22 cellular contexts compared by ENCODE assay signal in the genomic region with DNA sequence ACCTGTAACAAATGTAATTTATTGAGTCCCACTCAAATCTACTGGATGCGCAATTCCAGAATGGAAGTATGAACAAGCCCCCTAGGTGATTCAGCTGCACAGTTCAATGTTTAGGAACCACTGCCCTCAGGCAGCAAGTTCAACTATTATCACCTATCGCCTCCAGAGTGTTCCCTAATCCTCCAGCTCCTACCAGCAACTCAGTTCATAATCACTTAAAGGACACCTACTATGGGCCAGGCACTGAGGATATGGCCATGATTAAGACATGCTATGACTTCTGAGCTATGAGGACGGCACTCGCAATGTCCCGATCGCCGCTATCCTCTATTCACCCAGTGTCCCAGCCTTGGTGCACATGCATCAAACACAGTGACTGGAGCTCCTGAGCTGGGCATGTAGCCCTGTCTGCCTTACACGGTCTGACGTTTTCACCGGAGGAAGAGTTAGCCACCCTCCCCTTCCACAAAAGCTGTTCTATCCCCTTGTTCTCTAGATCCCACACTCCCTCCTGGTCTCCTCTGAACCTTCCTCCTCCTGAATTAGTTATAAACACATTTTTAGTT. TPM values are rescaled to one million over a fixed set of nuclear protein-coding genes. Genes with fewer than 3 reads are reported as not detected.
DNase-seq lines count a peak whose midpoint lies in the region; ATAC-seq and TF ChIP-seq lines count a peak whose summit lies in the region.
"Had no signal": no experiment of that assay in that cellular context is flagged by ENCODE, and none has a peak within 500 bp of the region (broad histone marks: within the 10 kb centered on the region; RNA-seq: fewer than 3 reads in every experiment).

No MANE protein-coding gene starts in this region.

- no peaks in the 10 kb centered on the region for H3K9me2 ChIP-seq in GM23338 (ENCODE audit: insufficient read depth)
- H3K9me2 ChIP-seq: SK-N-SH had no signal

- H4K91ac ChIP-seq in trophoblast cell (ENCODE audit: low read depth, low read length), result no peak overlapping the region

- H3K4me1 ChIP-seq in DND-41 (ENCODE audit: insufficient read depth, low read length), result no peaks in the 10 kb centered on the region
- peaks cover 38% of the 10 kb centered on the region for H3K4me1 ChIP-seq in GM23338 (ENCODE audit: insufficient read depth)
- peaks cover under 1 to 9% of the 10 kb centered on the region in 2 experiments for H3K4me1 ChIP-seq in trophoblast cell (ENCODE audit: control insufficient read depth in 1 of 2, insufficient read depth in 2 of 2, low read length in 2 of 2)
- peaks cover 0 to 66% (median 15%) of the 10 kb centered on the region in 3 donors for H3K4me1 ChIP-seq in esophagus squamous epithelium

- H3K14ac ChIP-seq in trophoblast cell (ENCODE audit: low read length), result no peak overlapping the region

- peaks cover 8% of the 10 kb centered on the region; the same call in 2 of the 3 replicates for H3K36me3 Mint-ChIP-seq in GM23338 (ENCODE audit: low read depth)
- H3K36me3 Mint-ChIP-seq in central memory CD8-positive, alpha-beta T cell (ENCODE audit: insufficient read depth), result peaks cover 8% of the 10 kb centered on the region

- H3K27ac ChIP-seq in DND-41 (ENCODE audit: low read length) (0 out of 2 replicates have a peak overlapping the region, but pooled peaks have one; percentile 12), GM23338 (ENCODE audit: low read depth) (no peak overlapping the region), trophoblast cell (ENCODE audit: low read depth, low read length) (no peak overlapping the region), esophagus squamous epithelium (no peak overlapping the region)
- H3K27ac ChIP-seq: KMS-11 had no signal

- H3K36me3 ChIP-seq in DND-41 (ENCODE audit: insufficient read depth, low read length) (peaks cover 10% of the 10 kb centered on the region; the same call in 1 of the 2 replicates), GM23338 (ENCODE audit: insufficient read depth) (no peaks in the 10 kb centered on the region), trophoblast cell (ENCODE audit: control insufficient read depth in 1 of 2, insufficient read depth in 2 of 2, low read length in 2 of 2) (peaks cover 0 to 4% of the 10 kb centered on the region in 2 experiments), esophagus squamous epithelium (peaks cover 0 to 4% (median 0%) of the 10 kb centered on the region in 3 donors)

- H3K27ac Mint-ChIP-seq in GM23338, result peak overlapping the region; percentile 13; the same call in 1 of the 2 replicates
- peak overlapping the region; percentile 73 for H3K27ac Mint-ChIP-seq in central memory CD8-positive, alpha-beta T cell (ENCODE audit: low read depth)
- H3K27ac Mint-ChIP-seq: HFFc6 had no signal

- H3K4me3 Mint-ChIP-seq in GM23338, result no peak overlapping the region
- no peak overlapping the region for H3K4me3 Mint-ChIP-seq in central memory CD8-positive, alpha-beta T cell
- H3K4me3 Mint-ChIP-seq: HFFc6 had no signal

- no peak for DNase-seq in DND-41
- DNase-seq in GM23338 (ENCODE audit: low spot score), result no peak
- DNase-seq in central memory CD8-positive, alpha-beta T cell (ENCODE audit: low spot score in 2 of 2), result no peak
- DNase-seq in trophoblast cell, result peak; percentile 71 to 87
- DNase-seq in esophagus squamous epithelium (lab: John Stamatoyannopoulos, UW), result no peak
- no peak for DNase-seq in SW480 (ENCODE audit: low spot score)
- no peak for DNase-seq in DMS153 treated with DMSO at 0.1 percent for 48 hours (lab: John Stamatoyannopoulos, UW; ENCODE audit: unreplicated experiment)
- DNase-seq: ACHN, C1 segment of cervical spinal cord, DMS79 treated with DMSO at 0.1 percent for 48 hours, HFFc6, NCI-H1417, NCI-H187 treated with DMSO at 0.1 percent for 48 hours, NCI-H2227 treated with DMSO at 0.1 percent for 48 hours, NCI-H510A treated with DMSO at 0.1 percent for 48 hours, NCI-H774, OCI-M1, SHP77 treated with DMSO at 0.1 percent for 48 hours, SK-N-SH had no signal

- no peak overlapping the region for H3K18ac ChIP-seq in trophoblast cell (ENCODE audit: low read length)

- intact Hi-C loops in esophagus squamous epithelium (cut with DNase I), result no loop called here

- H4K20me1 ChIP-seq in DND-41 (ENCODE audit: insufficient read depth, low read length) (peaks cover 94% of the 10 kb centered on the region), GM23338 (replicated peaks; ENCODE audit: insufficient read depth) (peaks cover 83% of the 10 kb centered on the region)

- H3F3A ChIP-seq in GM23338 (replicated peaks; ENCODE audit: low read depth), result no peaks in the 10 kb centered on the region; the same call in 1 of the 2 replicates

- WGBS in trophoblast cell (ENCODE audit: extremely low coverage, insufficient coverage, insufficient read length), result no CpG with 5 or more reads among the region's 10 CpGs
- 91% methylated on average over 9 to 10 of the region's 10 CpGs for whole genome bisulfite sequencing in esophagus squamous epithelium, 2 donors

- H2AFZ ChIP-seq in DND-41 (ENCODE audit: low read depth, low read length) (no peak overlapping the region), GM23338 (no peak overlapping the region), trophoblast cell (ENCODE audit: insufficient read depth, low read length, poor library complexity) (no peak overlapping the region)

- H3K4me2 ChIP-seq in DND-41 (ENCODE audit: insufficient read depth, low read length) (no peak overlapping the region), GM23338 (no peak overlapping the region), trophoblast cell (ENCODE audit: low read length) (no peak overlapping the region)
- H3K4me2 ChIP-seq: KMS-11, SK-N-SH had no signal

- no peaks in the 10 kb centered on the region for H3K9me3 ChIP-seq in DND-41 (ENCODE audit: insufficient read depth, low read length, severe bottlenecking)
- H3K9me3 ChIP-seq in trophoblast cell (ENCODE audit: insufficient read depth, low read depth, low read length), result no peaks in the 10 kb centered on the region
- no peaks in the 10 kb centered on the region for H3K9me3 ChIP-seq in esophagus squamous epithelium
- H3K9me3 ChIP-seq: SK-N-SH had no signal

- no peak overlapping the region for H3K23ac ChIP-seq in trophoblast cell (ENCODE audit: low read length)

- peak overlapping the region; percentile 22 for H3K4ac ChIP-seq in trophoblast cell (ENCODE audit: low read depth, low read length)

- H3K9me3 Mint-ChIP-seq in GM23338, result no peaks in the 10 kb centered on the region
- H3K9me3 Mint-ChIP-seq in central memory CD8-positive, alpha-beta T cell, result no peaks in the 10 kb centered on the region
- H3K9me3 Mint-ChIP-seq: HFFc6 had no signal

- no peak overlapping the region for H2BK5ac ChIP-seq in trophoblast cell (ENCODE audit: low read depth, low read length, poor library complexity)

- H3K9ac ChIP-seq in DND-41 (ENCODE audit: low read depth, low read length), result no peak overlapping the region
- H3K9ac ChIP-seq in trophoblast cell (ENCODE audit: low read length), result no peak overlapping the region
- H3K9ac ChIP-seq: KMS-11, SK-N-SH had no signal

- TF ChIP-seq CTCF in DND-41 (IDR thresholded peaks at IDR 0.05; ENCODE audit: borderline replicate concordance, extremely low read depth, low read length, poor library complexity, severe bottlenecking) (no peak), GM23338 (conservative IDR thresholded peaks at IDR 0.05; ENCODE audit: low read depth in 2 of 2) (no peak), esophagus squamous epithelium (IDR thresholded peaks at IDR 0.05) (no peak)

- no peak overlapping the region for H2BK120ac ChIP-seq in trophoblast cell (ENCODE audit: insufficient read depth, low read length, poor library complexity)

- no peak overlapping the region for H4K12ac ChIP-seq in trophoblast cell (ENCODE audit: low read depth, low read length)

- H3K4me3 ChIP-seq in DND-41 (ENCODE audit: low read depth in 1 of 2, low read length in 2 of 2), result no peak overlapping the region
- H3K4me3 ChIP-seq in GM23338, result no peak overlapping the region
- H3K4me3 ChIP-seq in trophoblast cell (ENCODE audit: low read depth, low read length), result no peak overlapping the region
- no peak overlapping the region for H3K4me3 ChIP-seq in esophagus squamous epithelium

- H3K79me1 ChIP-seq in trophoblast cell (ENCODE audit: low read length), result peaks cover under 1% of the 10 kb centered on the region

- ATAC-seq in DND-41 (ENCODE audit: insufficient read depth, low read depth), result no peak
- ATAC-seq in GM23338, result no peak
- no peak for ATAC-seq in central memory CD8-positive, alpha-beta T cell (replicated peaks; ENCODE audit: extremely low read depth, poor library complexity, severe bottlenecking)

- H3K27me3 ChIP-seq in DND-41 (ENCODE audit: insufficient read depth, low read length, poor library complexity) (no peaks in the 10 kb centered on the region), GM23338 (ENCODE audit: insufficient read depth) (no peaks in the 10 kb centered on the region), trophoblast cell (ENCODE audit: insufficient read depth, low read length) (no peaks in the 10 kb centered on the region), esophagus squamous epithelium (no peaks in the 10 kb centered on the region)

- H3K79me2 ChIP-seq in DND-41 (ENCODE audit: insufficient read depth, low read length), result peaks cover 100% of the 10 kb centered on the region
- H3K79me2 ChIP-seq in GM23338 (replicated peaks; ENCODE audit: insufficient read depth), result peaks cover 100% of the 10 kb centered on the region
- peaks cover 20% of the 10 kb centered on the region for H3K79me2 ChIP-seq in trophoblast cell (ENCODE audit: control insufficient read depth, insufficient read depth, low read length, poor library complexity)

- H2BK12ac ChIP-seq in trophoblast cell (ENCODE audit: low read length), result no peak overlapping the region

- H3K27me3 Mint-ChIP-seq in GM23338 (ENCODE audit: insufficient read depth, low read depth, poor library complexity), result peaks cover 5% of the 10 kb centered on the region
- no peaks in the 10 kb centered on the region for H3K27me3 Mint-ChIP-seq in central memory CD8-positive, alpha-beta T cell

- no peak overlapping the region for H4K8ac ChIP-seq in trophoblast cell (ENCODE audit: low read depth, low read length)

- no peak for TF ChIP-seq POLR2A in esophagus squamous epithelium (IDR thresholded peaks at IDR 0.05)

- no peak overlapping the region for H2AK5ac ChIP-seq in trophoblast cell (ENCODE audit: low read length)

- peaks cover 68% of the 10 kb centered on the region for H3K4me1 Mint-ChIP-seq in GM23338
- peaks cover 83% of the 10 kb centered on the region for H3K4me1 Mint-ChIP-seq in central memory CD8-positive, alpha-beta T cell

TF ChIP-seq in GM23338, 12 proteins besides CTCF, POLR2A, EP300 and RAD21:
- no peak for TF ChIP-seq JUNB (IDR thresholded peaks at IDR 0.05; ENCODE audit: unreplicated experiment)
- TF ChIP-seq EZH2phosphoT487 (IDR thresholded peaks at IDR 0.05; ENCODE audit: unreplicated experiment), result no peak

RNA-seq across cellular contexts. Expression of gene RHEB, which starts 22.3 kb away (rescaled TPM):
- total RNA-seq in GM23338 (2014; rRNA removed; shearing (Covaris generic)), result 94.0 and 101 TPM in 2 replicates
- 209 and 239 TPM in 2 replicates for polyA plus RNA-seq in GM23338 (2016; fragmentation: Nextera tagmentation; extraction: Ambion mirVana)
- polyA plus RNA-seq in trophoblast cell (2013), result 145 and 153 TPM in 2 replicates
- 10 to 100 TPM; 37.1 to 82.6 (median 54.4) TPM for total RNA-seq in esophagus squamous epithelium

RNA-seq across cellular contexts. Expression of gene CRYGN, which starts 57.4 kb away (rescaled TPM):
- total RNA-seq in GM23338 (2014; rRNA removed; shearing (Covaris generic)), result 0.59 and 1.1 TPM in 2 replicates
- 1.4 and 1.5 TPM in 2 replicates for polyA plus RNA-seq in GM23338 (2016; fragmentation: Nextera tagmentation; extraction: Ambion mirVana)
- 0.16 and 0.26 TPM in 2 replicates for polyA plus RNA-seq in trophoblast cell (2013)
- under 1 TPM in 1 of 4 donors, not detected in 3; 0.19 TPM for total RNA-seq in esophagus squamous epithelium
- total RNA-seq: G401, H4, HFFc6 had no signal
- polyA plus RNA-seq: SK-N-SH had no signal

Comparison
In these comparisons a context has a peak if more than half of its experiments do, and no peak if none do; other contexts are left out.
1. DNase-seq: peak in trophoblast cell (2 of 2); none in DND-41 (single experiment), GM23338 (single experiment), central memory CD8-positive, alpha-beta T cell (0 of 2), esophagus squamous epithelium (single experiment), SW480 (single experiment) and DMS153 treated with DMSO at 0.1 percent for 48 hours (single experiment).